1 cellular context compared by ENCODE assay signal in the genomic region with DNA sequence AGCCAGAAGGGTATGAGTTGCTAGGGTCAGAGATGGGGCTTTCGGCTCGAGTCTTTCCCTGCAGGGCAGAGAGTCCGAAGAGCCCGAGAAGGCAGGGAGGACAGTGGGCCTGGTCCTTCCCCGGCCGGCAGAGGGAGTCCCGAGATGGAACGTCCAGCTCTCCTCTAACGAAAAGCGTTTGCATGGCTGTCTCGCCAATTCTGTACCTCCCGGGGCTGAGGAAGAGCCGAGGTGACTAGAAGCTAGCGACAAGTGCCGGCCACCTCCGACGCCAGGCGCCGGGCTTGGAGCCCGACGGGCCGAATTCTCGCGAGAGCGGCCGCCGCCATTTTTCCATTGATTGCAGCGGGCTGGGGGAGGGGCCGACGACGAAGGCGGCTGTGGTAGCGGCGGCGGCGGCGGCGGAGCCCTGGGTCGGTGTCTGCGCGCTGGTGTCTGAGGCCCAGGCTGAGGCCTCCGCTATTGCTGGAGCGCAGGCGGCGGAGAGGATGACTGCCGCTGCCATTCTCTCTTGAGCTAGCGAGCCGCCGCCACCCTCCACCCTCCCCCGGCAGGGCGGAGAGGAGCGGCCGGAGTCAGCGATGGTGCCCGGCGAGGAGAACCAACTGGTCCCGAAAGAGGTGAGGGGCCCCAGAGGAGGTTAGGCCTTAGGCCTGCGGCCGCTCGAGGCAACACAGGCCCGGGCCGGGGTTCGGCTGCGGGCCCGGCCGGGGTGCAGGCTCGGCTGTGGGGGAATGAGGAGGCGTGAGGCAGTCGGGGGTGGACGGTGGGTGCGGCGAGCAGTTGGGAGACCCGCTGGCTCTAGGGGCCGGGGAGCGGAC.
TF ChIP-seq lines count a peak whose summit lies in the region.

A gene with protein sequence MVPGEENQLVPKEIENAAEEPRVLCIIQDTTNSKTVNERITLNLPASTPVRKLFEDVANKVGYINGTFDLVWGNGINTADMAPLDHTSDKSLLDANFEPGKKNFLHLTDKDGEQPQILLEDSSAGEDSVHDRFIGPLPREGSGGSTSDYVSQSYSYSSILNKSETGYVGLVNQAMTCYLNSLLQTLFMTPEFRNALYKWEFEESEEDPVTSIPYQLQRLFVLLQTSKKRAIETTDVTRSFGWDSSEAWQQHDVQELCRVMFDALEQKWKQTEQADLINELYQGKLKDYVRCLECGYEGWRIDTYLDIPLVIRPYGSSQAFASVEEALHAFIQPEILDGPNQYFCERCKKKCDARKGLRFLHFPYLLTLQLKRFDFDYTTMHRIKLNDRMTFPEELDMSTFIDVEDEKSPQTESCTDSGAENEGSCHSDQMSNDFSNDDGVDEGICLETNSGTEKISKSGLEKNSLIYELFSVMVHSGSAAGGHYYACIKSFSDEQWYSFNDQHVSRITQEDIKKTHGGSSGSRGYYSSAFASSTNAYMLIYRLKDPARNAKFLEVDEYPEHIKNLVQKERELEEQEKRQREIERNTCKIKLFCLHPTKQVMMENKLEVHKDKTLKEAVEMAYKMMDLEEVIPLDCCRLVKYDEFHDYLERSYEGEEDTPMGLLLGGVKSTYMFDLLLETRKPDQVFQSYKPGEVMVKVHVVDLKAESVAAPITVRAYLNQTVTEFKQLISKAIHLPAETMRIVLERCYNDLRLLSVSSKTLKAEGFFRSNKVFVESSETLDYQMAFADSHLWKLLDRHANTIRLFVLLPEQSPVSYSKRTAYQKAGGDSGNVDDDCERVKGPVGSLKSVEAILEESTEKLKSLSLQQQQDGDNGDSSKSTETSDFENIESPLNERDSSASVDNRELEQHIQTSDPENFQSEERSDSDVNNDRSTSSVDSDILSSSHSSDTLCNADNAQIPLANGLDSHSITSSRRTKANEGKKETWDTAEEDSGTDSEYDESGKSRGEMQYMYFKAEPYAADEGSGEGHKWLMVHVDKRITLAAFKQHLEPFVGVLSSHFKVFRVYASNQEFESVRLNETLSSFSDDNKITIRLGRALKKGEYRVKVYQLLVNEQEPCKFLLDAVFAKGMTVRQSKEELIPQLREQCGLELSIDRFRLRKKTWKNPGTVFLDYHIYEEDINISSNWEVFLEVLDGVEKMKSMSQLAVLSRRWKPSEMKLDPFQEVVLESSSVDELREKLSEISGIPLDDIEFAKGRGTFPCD (N-terminal part only) (plus strand): TSS at position 368 of the 821 bp plus-strand sequence. CDS start 214 bp downstream, at position 582.

TF ChIP-seq in H1, 55 proteins besides CTCF, POLR2A, EP300 and RAD21 (continued from another document):
- TF ChIP-seq, protein P1, sequence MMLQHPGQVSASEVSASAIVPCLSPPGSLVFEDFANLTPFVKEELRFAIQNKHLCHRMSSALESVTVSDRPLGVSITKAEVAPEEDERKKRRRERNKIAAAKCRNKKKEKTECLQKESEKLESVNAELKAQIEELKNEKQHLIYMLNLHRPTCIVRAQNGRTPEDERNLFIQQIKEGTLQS (IDR thresholded peaks at IDR 0.05; ENCODE audit: insufficient read depth, low read depth, low read length): no peak
- peak; percentile 80 for TF ChIP-seq RBBP5 (IDR thresholded peaks at IDR 0.05; ENCODE audit: borderline replicate concordance, low read depth, low read length)
- no peak for TF ChIP-seq EZH2 (IDR thresholded peaks at IDR 0.05; ENCODE audit: low read depth, low read length, severe bottlenecking)
- peak; percentile 53; the same call in 1 of the 2 replicates for TF ChIP-seq CREB1 (IDR thresholded peaks at IDR 0.05)
- TF ChIP-seq YY1 (IDR thresholded peaks at IDR 0.05; ENCODE audit: low read depth, low read length): peak; percentile 96
- TF ChIP-seq, protein P2, sequence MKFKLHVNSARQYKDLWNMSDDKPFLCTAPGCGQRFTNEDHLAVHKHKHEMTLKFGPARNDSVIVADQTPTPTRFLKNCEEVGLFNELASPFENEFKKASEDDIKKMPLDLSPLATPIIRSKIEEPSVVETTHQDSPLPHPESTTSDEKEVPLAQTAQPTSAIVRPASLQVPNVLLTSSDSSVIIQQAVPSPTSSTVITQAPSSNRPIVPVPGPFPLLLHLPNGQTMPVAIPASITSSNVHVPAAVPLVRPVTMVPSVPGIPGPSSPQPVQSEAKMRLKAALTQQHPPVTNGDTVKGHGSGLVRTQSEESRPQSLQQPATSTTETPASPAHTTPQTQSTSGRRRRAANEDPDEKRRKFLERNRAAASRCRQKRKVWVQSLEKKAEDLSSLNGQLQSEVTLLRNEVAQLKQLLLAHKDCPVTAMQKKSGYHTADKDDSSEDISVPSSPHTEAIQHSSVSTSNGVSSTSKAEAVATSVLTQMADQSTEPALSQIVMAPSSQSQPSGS (IDR thresholded peaks at IDR 0.05; ENCODE audit: low read length): no peak
- no peak for TF ChIP-seq KDM1A (IDR thresholded peaks at IDR 0.05; ENCODE audit: borderline replicate concordance, low read length)
